Comparison of ENCODE assay signal across 17 cellular contexts in the genomic region with DNA sequence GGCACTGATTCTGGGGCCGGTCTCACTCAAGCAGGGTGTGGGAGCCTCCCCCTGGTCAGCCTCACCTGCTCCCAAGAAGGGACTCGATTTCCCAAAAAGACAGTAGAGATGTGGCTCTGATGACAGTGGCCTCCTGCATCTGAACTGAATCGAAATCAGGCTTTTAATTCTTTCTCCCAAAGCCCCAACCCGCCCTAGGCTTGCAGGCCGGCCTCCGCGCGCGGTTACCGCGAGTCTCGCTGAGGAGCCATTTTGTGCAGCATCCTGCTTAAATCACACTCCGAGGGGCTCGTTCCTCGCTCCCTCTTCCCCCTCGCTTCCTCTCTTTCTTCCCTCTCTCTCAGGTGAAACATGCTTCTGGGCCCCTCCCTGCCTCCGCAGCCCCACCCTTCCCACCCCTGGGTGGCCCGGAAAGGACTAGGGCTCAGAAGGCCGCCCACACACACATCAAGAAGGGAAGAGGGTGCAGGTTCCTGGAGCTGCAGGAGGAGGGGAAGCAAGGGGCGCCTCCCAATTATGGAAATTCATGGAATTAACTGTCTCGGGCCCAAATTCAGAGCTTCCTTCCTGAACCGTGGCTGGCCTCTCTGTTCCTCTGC. TPM values are rescaled to one million over a fixed set of nuclear protein-coding genes. Genes with fewer than 3 reads are reported as not detected.
A peak's percentile ranks its signal among the peaks of the same experiment; 100 is the strongest.
DNase-seq lines count a peak whose midpoint lies in the region; ATAC-seq, FAIRE-seq and TF ChIP-seq lines count a peak whose summit lies in the region.
"Had no signal": no experiment of that assay in that cellular context is flagged by ENCODE, and none has a peak within 500 bp of the region (broad histone marks: within the 10 kb centered on the region; RNA-seq: fewer than 3 reads in every experiment).

No MANE protein-coding gene starts in this region.

- no peak overlapping the region for H3K56ac ChIP-seq in H1 (replicated peaks; ENCODE audit: insufficient read length, low read depth, low read length)

- TF ChIP-seq RAD21 in H1 (IDR thresholded peaks at IDR 0.05 in 1 of 2, conservative IDR thresholded peaks at IDR 0.05 in 1 of 2; ENCODE audit: low read depth in 2 of 2, low read length in 2 of 2): no peak
- no peak for TF ChIP-seq RAD21 in neural cell (conservative IDR thresholded peaks at IDR 0.05)

- no peak overlapping the region for H2BK120ac ChIP-seq in H1 (replicated peaks; ENCODE audit: low read depth, low read length)

- H3K4me2 ChIP-seq in H1 (ENCODE audit: insufficient read depth in 1 of 2, low read depth in 2 of 2, low read length in 2 of 2) (peak overlapping the region in 1 of 2 experiments; percentile 7; a peak in 1 of 4 replicates), neural cell (ENCODE audit: low read length) (no peak overlapping the region)
- H3K4me2 ChIP-seq: BLaER1 had no signal

- H3K9ac ChIP-seq in H1 (replicated peaks in 1 of 4; ENCODE audit: extremely low read depth in 1 of 4, low read depth in 3 of 4, low read length in 3 of 4) (no peak overlapping the region), neural cell (ENCODE audit: low read length) (peak overlapping the region; percentile 31)
- H3K9ac ChIP-seq: BLaER1, GM23248 had no signal

- POLR2A ChIA-PET in H1 (lab: Charles Lee; ENCODE audit: partially characterized antibody): interaction anchor here (0.9 kb wide), 1 partner anchor 12 kb away, joined by 3 read pairs; no protein-coding TSS in a partner anchor

- H3K18ac ChIP-seq in H1 (ENCODE audit: extremely low read depth, low read length): no peak overlapping the region

- no peaks in the 10 kb centered on the region for H3K79me1 ChIP-seq in H1 (ENCODE audit: low read depth, low read length)

- H3K9me3 ChIP-seq in H1 (ENCODE audit: insufficient read depth in 2 of 2, low read depth in 1 of 2, low read length in 1 of 2) (no peaks in the 10 kb centered on the region; a peak in 1 of 4 replicates), neural cell (ENCODE audit: low read length) (no peaks in the 10 kb centered on the region)
- H3K9me3 ChIP-seq: Caco-2 had no signal

- no peak overlapping the region for H2AK5ac ChIP-seq in H1 (ENCODE audit: low read depth, low read length)

- no peak overlapping the region for H4K8ac ChIP-seq in H1 (ENCODE audit: extremely low read depth, insufficient read depth, low read length)

- no peak for TF ChIP-seq CTCF in GM10266 (IDR thresholded peaks at IDR 0.05; ENCODE audit: control insufficient read depth, insufficient read depth, low read depth, missing control alignments)
- TF ChIP-seq CTCF in H1 (IDR thresholded peaks at IDR 0.05; ENCODE audit: control extremely low read depth in 1 of 3, insufficient read depth in 1 of 3, low read depth in 1 of 3, low read length in 3 of 3): no peak
- no peak for TF ChIP-seq CTCF in neural cell (IDR thresholded peaks at IDR 0.05; ENCODE audit: poor library complexity, severe bottlenecking)

- H3K4me3 ChIP-seq in H1 (ENCODE audit: extremely low read depth in 1 of 4, insufficient read depth in 2 of 4, low read depth in 3 of 4, low read length in 4 of 4) (no peak overlapping the region), neural cell (ENCODE audit: low read length) (peak overlapping the region; percentile 93)
- H3K4me3 ChIP-seq: BLaER1, GM23248 had no signal

- no peaks in the 10 kb centered on the region for H3K9me2 ChIP-seq in neural cell (ENCODE audit: insufficient read depth, low read length)

- no peak overlapping the region for H3K23ac ChIP-seq in H1 (ENCODE audit: insufficient read length)

- peaks cover 5% of the 10 kb centered on the region; the same call in 1 of the 2 replicates for H3K23me2 ChIP-seq in H1 (ENCODE audit: low read depth, low read length)

- H3K27me3 ChIP-seq in H1 (replicated peaks in 1 of 4; ENCODE audit: control insufficient read depth in 3 of 4, extremely low read depth in 1 of 4, insufficient read depth in 3 of 4, low read length in 3 of 4) (peaks cover 96 to 100% (median 100%) of the 10 kb centered on the region in 4 experiments), neural cell (ENCODE audit: insufficient read depth, low read depth, low read length) (peaks cover 69% of the 10 kb centered on the region)

- H2BK15ac ChIP-seq in H1 (ENCODE audit: low read length): no peak overlapping the region

- H3K4me1 ChIP-seq in H1 (replicated peaks in 1 of 4; ENCODE audit: control insufficient read depth in 3 of 4, insufficient read depth in 4 of 4, low read length in 3 of 4): peaks cover 5 to 37% (median 19%) of the 10 kb centered on the region in 4 experiments
- H3K4me1 ChIP-seq: BLaER1, Caco-2 had no signal

- H2AFZ ChIP-seq in H1 (ENCODE audit: low read length): no peak overlapping the region
- H2AFZ ChIP-seq in neural cell (ENCODE audit: low read depth, low read length): no peak overlapping the region
- H2AFZ ChIP-seq: GM23248 had no signal

- no peak for TF ChIP-seq EP300 in H1 (IDR thresholded peaks at IDR 0.05; ENCODE audit: borderline replicate concordance in 1 of 2, low read depth in 2 of 2, low read length in 2 of 2)
- TF ChIP-seq EP300 in neural cell (conservative IDR thresholded peaks at IDR 0.05; ENCODE audit: poor library complexity, severe bottlenecking): no peak

- DNase-seq in GM10266 (ENCODE audit: extremely low spot score) (peak; percentile 18), H1 (ENCODE audit: low read depth in 1 of 2, low spot score in 2 of 2) (peak in 1 of 2 experiments; percentile 55), left lobe of liver (ENCODE audit: low spot score) (no peak), activated T-cell treated with anti-CD3 and anti-CD28 coated beads for 4 hours (no peak), HUDEP-2 (lab: John Stamatoyannopoulos, UW; ENCODE audit: unreplicated experiment in 76 of 76) (no peak)
- DNase-seq: 8988T; AML-193; Caco-2; CD8-positive, alpha-beta memory T cell; GF-D8; GM23248; H9 had no signal

- no peak overlapping the region for H4K5ac ChIP-seq in H1 (ENCODE audit: insufficient read length, low read depth, low read length)

- H4K91ac ChIP-seq in H1 (replicated peaks; ENCODE audit: insufficient read length, low read length): no peak overlapping the region

- H2BK5ac ChIP-seq in H1 (ENCODE audit: low read depth, low read length): no peak overlapping the region

- CTCF ChIA-PET in H1 (lab: Charles Lee; ENCODE audit: partially characterized antibody): interaction anchor here (1.5 to 18.6 kb wide), 6 partner anchors 7 to 107 kb away, joined by 3 to 412 read pairs (median 42); no protein-coding TSS in a partner anchor

- H3K36me3 ChIP-seq in H1 (ENCODE audit: control insufficient read depth in 2 of 4, insufficient read depth in 4 of 4, low read length in 3 of 4): peaks cover 0 to 7% (median 0%) of the 10 kb centered on the region in 4 experiments; a peak in 1 of 8 replicates
- H3K36me3 ChIP-seq in neural cell (ENCODE audit: insufficient read depth, low read length): no peaks in the 10 kb centered on the region
- H3K36me3 ChIP-seq: BLaER1 had no signal

- H3K27ac ChIP-seq in angular gyrus (ENCODE audit: low read depth, low read length): peak overlapping the region; percentile 50
- H3K27ac ChIP-seq in H1 (ENCODE audit: low read depth, low read length): no peak overlapping the region
- no peak overlapping the region for H3K27ac ChIP-seq in neural cell (ENCODE audit: low read length)
- H3K27ac ChIP-seq: BLaER1, GM23248 had no signal

- peaks cover 6% of the 10 kb centered on the region for H3F3A ChIP-seq in neural cell (ENCODE audit: insufficient read depth, low read length, poor library complexity, severe bottlenecking)

- no peaks in the 10 kb centered on the region for H3K79me2 ChIP-seq in H1 (ENCODE audit: control insufficient read depth in 1 of 2, insufficient read depth in 2 of 2, low read length in 2 of 2)
- H3K79me2 ChIP-seq in neural cell (replicated peaks; ENCODE audit: insufficient read depth, low read length): peaks cover 74% of the 10 kb centered on the region

- 16% methylated on average over 12 of the region's 22 CpGs; no CpG with 5 or more reads in 1 of the 2 experiments for WGBS in H1 (ENCODE audit: extremely low coverage in 1 of 2, insufficient coverage in 1 of 2, insufficient read length in 1 of 2, insufficient replicate concordance in 2 of 2, low coverage in 1 of 2, low lambda C conversion rate in 2 of 2, missing lambda C conversion rate in 1 of 2), 2 experiments

- no peak for TF ChIP-seq POLR2A in H1 (IDR thresholded peaks at IDR 0.05; ENCODE audit: control extremely low read depth in 1 of 2, low read depth in 2 of 2, low read length in 2 of 2)

- H4K20me1 ChIP-seq in H1 (replicated peaks in 1 of 2; ENCODE audit: control insufficient read depth in 1 of 2, insufficient read depth in 2 of 2, low read length in 2 of 2) (peaks cover 20 to 39% of the 10 kb centered on the region in 2 experiments), neural cell (ENCODE audit: insufficient read depth) (no peaks in the 10 kb centered on the region)

- FAIRE-seq in H1 (lab: Jason Lieb, UNC): no peak
- FAIRE-seq: HepG2 had no signal

- ATAC-seq in left lobe of liver: no peak
- no peak for ATAC-seq in GM21526 (IDR thresholded peaks at IDR 0.05; ENCODE audit: low FRiP score, unreplicated experiment)
- ATAC-seq: HepG2 had no signal

- H3K14ac ChIP-seq in H1 (ENCODE audit: insufficient read length): no peak overlapping the region

- H2BK12ac ChIP-seq in H1 (ENCODE audit: low read depth, low read length): no peak overlapping the region

- H3K4ac ChIP-seq in H1 (replicated peaks; ENCODE audit: insufficient read length, low read depth, low read length): no peak overlapping the region

- no peak overlapping the region for H2BK20ac ChIP-seq in H1 (ENCODE audit: low read length)

TF ChIP-seq in H1, 55 proteins besides CTCF, POLR2A, EP300 and RAD21 (continues in another document):
- TF ChIP-seq RNF2 (IDR thresholded peaks at IDR 0.05; ENCODE audit: borderline replicate concordance, low read depth, low read length, missing control alignments, poor library complexity, severe bottlenecking): peak; percentile 20
- peak; percentile 16 for TF ChIP-seq EZH2 (IDR thresholded peaks at IDR 0.05; ENCODE audit: low read depth, low read length, severe bottlenecking)

TF ChIP-seq in neural cell, 6 proteins besides CTCF, POLR2A, EP300 and RAD21 (continues in another document):
- TF ChIP-seq SMC3 (conservative IDR thresholded peaks at IDR 0.05; ENCODE audit: poor library complexity): no peak

RNA-seq across cellular contexts. Expression of a gene that starts 30.9 kb away (rescaled TPM):
- 52.3 and 53.4 TPM in 2 replicates for total RNA-seq in H1 (2021; fragmentation: NEBNext Ultra II Directional; extraction: Animal tissue kit (Norgen Biotek cat#: 25700))
- polyA plus RNA-seq in H1 (2011; rRNA removed) (14.8 and 27.1 TPM in 2 replicates), neural cell (47.9 and 62.9 TPM in 2 replicates)
- 38.0 TPM for polyA plus RNA-seq in H1 (2011; cell fraction: cytosol; rRNA removed)
- 124 TPM for polyA plus RNA-seq in H1 (2011; cell fraction: nucleus; rRNA removed)
- 40.8 to 48.7 TPM (median 46.6 TPM) in 4 replicates for polyA plus RNA-seq in H1 (2012, experiment 1 of 2)
- polyA plus RNA-seq in H1 (2012, experiment 2 of 2): 34.4 TPM
- polyA plus RNA-seq in H1 (2013, experiment 1 of 2): 24.0 TPM
- polyA plus RNA-seq in H1 (2013, experiment 2 of 2): 21.0 TPM
- polyA minus RNA-seq in H1 (2011; rRNA and poly(A)+ RNA removed): 23.1 and 50.9 TPM in 2 replicates
- 41.5 TPM for polyA minus RNA-seq in H1 (2011; cell fraction: cytosol; rRNA and poly(A)+ RNA removed)
- 106 TPM for polyA minus RNA-seq in H1 (2011; cell fraction: nucleus; rRNA and poly(A)+ RNA removed)
- 42.7 and 58.9 TPM in 2 replicates for polyA minus RNA-seq in neural cell
- 36.0 TPM for total RNA-seq in left lobe of liver
